Comparison of ENCODE assay signal across 1 cellular context in the genomic region with DNA sequence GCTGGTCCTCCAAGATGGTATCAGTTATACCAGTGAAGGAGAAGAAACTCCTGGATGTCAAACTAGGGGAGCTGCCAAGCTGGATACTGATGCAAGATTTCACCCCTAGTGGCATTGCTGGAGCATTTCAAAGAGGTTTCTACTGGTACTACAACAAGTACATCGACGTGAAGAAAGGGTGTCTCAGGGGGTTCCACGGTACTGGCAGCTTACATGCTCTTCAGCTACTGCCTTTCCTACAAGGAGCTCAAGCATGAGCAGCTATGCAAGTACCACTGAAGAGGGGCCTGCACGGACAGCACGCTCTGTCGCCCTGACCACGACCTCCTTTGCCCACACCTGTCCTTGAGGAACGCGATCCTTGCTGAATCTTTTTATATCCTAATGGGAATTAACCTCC.
TF ChIP-seq lines count a peak whose summit lies in the region.

No MANE protein-coding gene starts in this region.

TF ChIP-seq in GM23338, 12 proteins besides CTCF, POLR2A, EP300 and RAD21 (continued from another document):
- TF ChIP-seq, protein P1, sequence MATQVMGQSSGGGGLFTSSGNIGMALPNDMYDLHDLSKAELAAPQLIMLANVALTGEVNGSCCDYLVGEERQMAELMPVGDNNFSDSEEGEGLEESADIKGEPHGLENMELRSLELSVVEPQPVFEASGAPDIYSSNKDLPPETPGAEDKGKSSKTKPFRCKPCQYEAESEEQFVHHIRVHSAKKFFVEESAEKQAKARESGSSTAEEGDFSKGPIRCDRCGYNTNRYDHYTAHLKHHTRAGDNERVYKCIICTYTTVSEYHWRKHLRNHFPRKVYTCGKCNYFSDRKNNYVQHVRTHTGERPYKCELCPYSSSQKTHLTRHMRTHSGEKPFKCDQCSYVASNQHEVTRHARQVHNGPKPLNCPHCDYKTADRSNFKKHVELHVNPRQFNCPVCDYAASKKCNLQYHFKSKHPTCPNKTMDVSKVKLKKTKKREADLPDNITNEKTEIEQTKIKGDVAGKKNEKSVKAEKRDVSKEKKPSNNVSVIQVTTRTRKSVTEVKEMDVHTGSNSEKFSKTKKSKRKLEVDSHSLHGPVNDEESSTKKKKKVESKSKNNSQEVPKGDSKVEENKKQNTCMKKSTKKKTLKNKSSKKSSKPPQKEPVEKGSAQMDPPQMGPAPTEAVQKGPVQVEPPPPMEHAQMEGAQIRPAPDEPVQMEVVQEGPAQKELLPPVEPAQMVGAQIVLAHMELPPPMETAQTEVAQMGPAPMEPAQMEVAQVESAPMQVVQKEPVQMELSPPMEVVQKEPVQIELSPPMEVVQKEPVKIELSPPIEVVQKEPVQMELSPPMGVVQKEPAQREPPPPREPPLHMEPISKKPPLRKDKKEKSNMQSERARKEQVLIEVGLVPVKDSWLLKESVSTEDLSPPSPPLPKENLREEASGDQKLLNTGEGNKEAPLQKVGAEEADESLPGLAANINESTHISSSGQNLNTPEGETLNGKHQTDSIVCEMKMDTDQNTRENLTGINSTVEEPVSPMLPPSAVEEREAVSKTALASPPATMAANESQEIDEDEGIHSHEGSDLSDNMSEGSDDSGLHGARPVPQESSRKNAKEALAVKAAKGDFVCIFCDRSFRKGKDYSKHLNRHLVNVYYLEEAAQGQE (IDR thresholded peaks at IDR 0.05; ENCODE audit: unreplicated experiment) = no peak
